Comparison of ENCODE assay signal across 13 cellular contexts in genomic region chr22:42803454-42803853, GRCh38. TPM values are rescaled to one million over a fixed set of nuclear protein-coding genes. Genes with fewer than 3 reads are reported as not detected.
A peak's percentile ranks its signal among the peaks of the same experiment; 100 is the strongest.
DNase-seq lines count a peak whose midpoint lies in the region; ATAC-seq and TF ChIP-seq lines count a peak whose summit lies in the region.
"Had no signal": no experiment of that assay in that cellular context is flagged by ENCODE, and none has a peak within 500 bp of the region (broad histone marks: within the 10 kb centered on the region; RNA-seq: fewer than 3 reads in every experiment).

No MANE protein-coding gene starts in this region.

- DNase-seq in NCI-H2029 treated with DMSO at 0.1 percent for 48 hours (lab: John Stamatoyannopoulos, UW) (peak; percentile 46), dermis blood vessel endothelial cell (peak; percentile 19), neural crest cell (ENCODE audit: low read depth, low spot score) (no peak), cerebellar cortex (ENCODE audit: low spot score) (no peak), Kasumi-1 (lab: John Stamatoyannopoulos, UW) (no peak)
- no peak for DNase-seq in activated naive CD4-positive, alpha-beta T cell treated with anti-CD3 and anti-CD28 coated beads for 36 hours
- DNase-seq: activated CD8-positive, alpha-beta T cell treated with anti-CD3 and anti-CD28 coated beads, Interleukin-2, amount 10 ng/mL, durations not matched to agents 7 days and 5 days; activated naive CD4-positive, alpha-beta T cell treated with anti-CD3 and anti-CD28 coated beads, Interleukin-2, amount 10 ng/mL, durations not matched to agents 7 days and 5 days; CD4-positive, CD25-positive, alpha-beta regulatory T cell; NCI-H510A treated with DMSO at 0.1 percent for 48 hours; stimulated activated naive CD8-positive, alpha-beta T cell treated with anti-CD3 and anti-CD28 coated beads, Interleukin-15, amount 100 ng/mL, for 72 hours had no signal

- intact Hi-C loops in activated naive CD4-positive, alpha-beta T cell treated with anti-CD3 and anti-CD28 coated beads for 36 hours (cut with micrococcal nuclease) = no loop called here

- no peaks in the 10 kb centered on the region for H3K9me3 Mint-ChIP-seq in neural crest cell
- no peaks in the 10 kb centered on the region for H3K9me3 Mint-ChIP-seq in activated naive CD4-positive, alpha-beta T cell treated with anti-CD3 and anti-CD28 coated beads for 36 hours
- H3K9me3 Mint-ChIP-seq: activated naive CD4-positive, alpha-beta T cell treated with anti-CD3 and anti-CD28 coated beads, Interleukin-2, amount 10 ng/mL, durations not matched to agents 7 days and 5 days; CD4-positive, CD25-positive, alpha-beta regulatory T cell; stimulated activated naive CD8-positive, alpha-beta T cell treated with anti-CD3 and anti-CD28 coated beads, Interleukin-15, amount 100 ng/mL, for 72 hours had no signal

- TF ChIP-seq CTCF in C4-2B (conservative IDR thresholded peaks at IDR 0.05) (no peak), neural crest cell (conservative IDR thresholded peaks at IDR 0.05) (no peak)

- H3K27ac Mint-ChIP-seq in neural crest cell (ENCODE audit: unreplicated experiment) = peak overlapping the region; percentile 12
- H3K27ac Mint-ChIP-seq in activated naive CD4-positive, alpha-beta T cell treated with anti-CD3 and anti-CD28 coated beads for 36 hours = no peak overlapping the region
- H3K27ac Mint-ChIP-seq: activated CD8-positive, alpha-beta T cell treated with anti-CD3 and anti-CD28 coated beads, Interleukin-2, amount 10 ng/mL, durations not matched to agents 7 days and 5 days; activated naive CD4-positive, alpha-beta T cell treated with anti-CD3 and anti-CD28 coated beads, Interleukin-2, amount 10 ng/mL, durations not matched to agents 7 days and 5 days; CD4-positive, CD25-positive, alpha-beta regulatory T cell had no signal

- no peak overlapping the region for H3K4me3 Mint-ChIP-seq in neural crest cell
- H3K4me3 Mint-ChIP-seq in activated naive CD4-positive, alpha-beta T cell treated with anti-CD3 and anti-CD28 coated beads for 36 hours = no peak overlapping the region
- H3K4me3 Mint-ChIP-seq: activated CD8-positive, alpha-beta T cell treated with anti-CD3 and anti-CD28 coated beads, Interleukin-2, amount 10 ng/mL, durations not matched to agents 7 days and 5 days; activated naive CD4-positive, alpha-beta T cell treated with anti-CD3 and anti-CD28 coated beads, Interleukin-2, amount 10 ng/mL, durations not matched to agents 7 days and 5 days; CD4-positive, CD25-positive, alpha-beta regulatory T cell; stimulated activated naive CD8-positive, alpha-beta T cell treated with anti-CD3 and anti-CD28 coated beads, Interleukin-15, amount 100 ng/mL, for 72 hours had no signal

- peaks cover 4% of the 10 kb centered on the region for H3K36me3 Mint-ChIP-seq in neural crest cell (ENCODE audit: low read depth)
- peaks cover 15% of the 10 kb centered on the region for H3K36me3 Mint-ChIP-seq in activated naive CD4-positive, alpha-beta T cell treated with anti-CD3 and anti-CD28 coated beads for 36 hours (ENCODE audit: low read depth)

- ATAC-seq in HG03460 (IDR thresholded peaks at IDR 0.05; ENCODE audit: unreplicated experiment) = no peak
- ATAC-seq: activated CD8-positive, alpha-beta T cell treated with anti-CD3 and anti-CD28 coated beads, Interleukin-2, amount 10 ng/mL, durations not matched to agents 7 days and 5 days; stimulated activated naive CD8-positive, alpha-beta T cell treated with anti-CD3 and anti-CD28 coated beads, Interleukin-15, amount 100 ng/mL, for 72 hours had no signal

- peak overlapping the region; percentile 94 for H3K27ac ChIP-seq in C4-2B

- H3K4me1 Mint-ChIP-seq in neural crest cell = peaks cover 13% of the 10 kb centered on the region
- H3K4me1 Mint-ChIP-seq in activated naive CD4-positive, alpha-beta T cell treated with anti-CD3 and anti-CD28 coated beads for 36 hours (ENCODE audit: low read depth) = no peaks in the 10 kb centered on the region
- H3K4me1 Mint-ChIP-seq: CD4-positive, CD25-positive, alpha-beta regulatory T cell; stimulated activated naive CD8-positive, alpha-beta T cell treated with anti-CD3 and anti-CD28 coated beads, Interleukin-15, amount 100 ng/mL, for 72 hours had no signal

- CTCF ChIA-PET in activated naive CD4-positive, alpha-beta T cell treated with anti-CD3 and anti-CD28 coated beads for 36 hours (lab: Charles Lee) = interaction anchor here (0.8 kb wide), 1 partner anchor 140 kb away, joined by 3 read pairs; no protein-coding TSS in a partner anchor

- H3K27me3 Mint-ChIP-seq in neural crest cell (ENCODE audit: low read depth) = no peaks in the 10 kb centered on the region
- H3K27me3 Mint-ChIP-seq in activated naive CD4-positive, alpha-beta T cell treated with anti-CD3 and anti-CD28 coated beads for 36 hours (ENCODE audit: low read depth) = no peaks in the 10 kb centered on the region
- H3K27me3 Mint-ChIP-seq: activated naive CD4-positive, alpha-beta T cell treated with anti-CD3 and anti-CD28 coated beads, Interleukin-2, amount 10 ng/mL, durations not matched to agents 7 days and 5 days; CD4-positive, CD25-positive, alpha-beta regulatory T cell; stimulated activated naive CD8-positive, alpha-beta T cell treated with anti-CD3 and anti-CD28 coated beads, Interleukin-15, amount 100 ng/mL, for 72 hours had no signal

RNA-seq across cellular contexts. Expression of gene ARFGAP3, which starts 53.6 kb away (rescaled TPM):
- total RNA-seq in dermis blood vessel endothelial cell = 67.5 and 74.2 TPM in 2 replicates
- total RNA-seq in neural crest cell = 28.4 and 29.9 TPM in 2 replicates
- total RNA-seq in activated naive CD4-positive, alpha-beta T cell treated with anti-CD3 and anti-CD28 coated beads for 36 hours = 10 to 100 TPM; 25.6 to 28.6 TPM

Comparison
In these comparisons a context has a peak if more than half of its experiments do, and no peak if none do; other contexts are left out.
1. DNase-seq: peak in NCI-H2029 treated with DMSO at 0.1 percent for 48 hours (single experiment) and dermis blood vessel endothelial cell (single experiment); none in neural crest cell (single experiment), cerebellar cortex (single experiment), Kasumi-1 (0 of 2) and activated naive CD4-positive, alpha-beta T cell treated with anti-CD3 and anti-CD28 coated beads for 36 hours (single experiment).